ENCODE assay signal across 12 cellular contexts in the genomic region with DNA sequence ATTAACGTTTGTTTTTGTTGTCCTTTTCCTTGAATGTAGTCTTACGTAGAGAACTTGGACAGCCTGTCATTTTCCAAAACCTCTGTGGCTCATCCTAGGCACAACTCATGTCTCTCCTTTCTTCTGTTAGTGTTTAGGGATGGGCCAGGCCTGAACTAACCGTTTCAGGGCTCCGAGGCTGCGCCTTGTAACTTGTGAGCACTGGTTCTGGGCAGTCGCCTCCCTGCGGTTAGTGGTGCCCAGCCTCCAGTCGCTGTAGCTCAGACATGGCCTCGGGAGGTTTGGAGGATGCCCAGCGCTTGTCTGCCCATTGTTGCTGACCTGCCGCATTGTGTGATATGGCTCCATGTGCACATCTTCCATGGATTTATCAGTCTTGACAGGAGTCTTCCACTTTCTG. TPM values are rescaled to one million over a fixed set of nuclear protein-coding genes. Genes with fewer than 3 reads are reported as not detected.
DNase-seq lines count a peak whose midpoint lies in the region; ATAC-seq and TF ChIP-seq lines count a peak whose summit lies in the region.
"Had no signal": no experiment of that assay in that cellular context is flagged by ENCODE, and none has a peak within 500 bp of the region (broad histone marks: within the 10 kb centered on the region; RNA-seq: fewer than 3 reads in every experiment).

No MANE protein-coding gene starts in this region.

- no peak for DNase-seq in CD4-positive, alpha-beta T cell
- DNase-seq in T-cell = no peak
- DNase-seq in effector memory CD8-positive, alpha-beta T cell = no peak
- DNase-seq in ovary = peak in 1 of 5 donors; percentile 44
- no peak for DNase-seq in G401 (ENCODE audit: low spot score)
- no peak for DNase-seq in KBM-7
- DNase-seq in NCI-H2081 treated with DMSO at 0.1 percent for 48 hours (lab: John Stamatoyannopoulos, UW) = no peak
- DNase-seq in SIG-M5 (lab: John Stamatoyannopoulos, UW) = no peak
- DNase-seq: cortex of kidney; midbrain; NCI-H524; stimulated activated CD8-positive, alpha-beta memory T cell treated with anti-CD3 and anti-CD28 coated beads, Interleukin-4, amount 100 ng/mL, for 48 hours had no signal

- H3K4me3 ChIP-seq in ovary = no peak overlapping the region

- H3K4me1 ChIP-seq in ovary (ENCODE audit: insufficient read depth) = peaks cover 12% of the 10 kb centered on the region

- TF ChIP-seq CTCF in CD4-positive, alpha-beta T cell (IDR thresholded peaks at IDR 0.05) = no peak
- no peak for TF ChIP-seq CTCF in ovary (IDR thresholded peaks at IDR 0.05)

- H3K36me3 Mint-ChIP-seq in CD4-positive, alpha-beta T cell (ENCODE audit: low read depth) = peaks cover 38% of the 10 kb centered on the region
- peaks cover 12% of the 10 kb centered on the region for H3K36me3 Mint-ChIP-seq in T-cell
- H3K36me3 Mint-ChIP-seq in effector memory CD8-positive, alpha-beta T cell (ENCODE audit: insufficient read depth) = peaks cover 11% of the 10 kb centered on the region

- no peaks in the 10 kb centered on the region for H3K27me3 ChIP-seq in CD4-positive, alpha-beta T cell (ENCODE audit: control insufficient read depth, insufficient read depth, low read length)
- H3K27me3 ChIP-seq in ovary = no peaks in the 10 kb centered on the region

- in situ Hi-C loops in G401 (cut with HindIII; ENCODE audit: low sequenced_read_pairs) (no loop called here), KBM-7 (cut with MboI; ENCODE audit: low pct_unique_long_range_greater_than_20kb, low sequenced_read_pairs) (no loop called here)

- H3K36me3 ChIP-seq in ovary = no peaks in the 10 kb centered on the region

- intact Hi-C loops in CD4-positive, alpha-beta T cell (cut with DNase I, micrococcal nuclease) = loop anchor here in 1 of 2 experiments (2.0 kb wide), 1 partner anchor 18 kb away; no protein-coding TSS in a partner anchor
- intact Hi-C loops in ovary (cut with DNase I) = no loop called here

- H3K4me3 Mint-ChIP-seq in CD4-positive, alpha-beta T cell = peak overlapping the region; percentile 84
- peak overlapping the region; percentile 35 to 76 (median 74) for H3K4me3 Mint-ChIP-seq in T-cell
- peak overlapping the region; percentile 35 to 63 for H3K4me3 Mint-ChIP-seq in effector memory CD8-positive, alpha-beta T cell

- peak overlapping the region; percentile 90 for H3K27ac ChIP-seq in CD4-positive, alpha-beta T cell (ENCODE audit: low read depth, low read length)
- peak overlapping the region; percentile 17 to 59 for H3K27ac ChIP-seq in ovary

- ATAC-seq in CD4-positive, alpha-beta T cell (ENCODE audit: poor library complexity) = no peak
- no peak for ATAC-seq in T-cell (replicated peaks in 1 of 4)
- ATAC-seq in effector memory CD8-positive, alpha-beta T cell (replicated peaks) = no peak

- H3K9me3 Mint-ChIP-seq in CD4-positive, alpha-beta T cell = no peaks in the 10 kb centered on the region
- no peaks in the 10 kb centered on the region for H3K9me3 Mint-ChIP-seq in T-cell
- H3K9me3 Mint-ChIP-seq in effector memory CD8-positive, alpha-beta T cell = no peaks in the 10 kb centered on the region

- CTCF ChIA-PET in CD4-positive, alpha-beta T cell (lab: Charles Lee) = interaction anchor here (1.0 to 2.5 kb wide), 7 partner anchors 8 to 66 kb away, joined by 3 to 11 read pairs (median 4); a partner anchor contains a TSS
- CTCF ChIA-PET in T-cell (lab: Charles Lee) = interaction anchor here (0.7 to 1.4 kb wide), 6 partner anchors 10 to 66 kb away, joined by 3 to 6 read pairs (median 3); no protein-coding TSS in a partner anchor

- 41 to 50% (median 48%) methylated on average over 11 of the region's 11 CpGs for WGBS in ovary, 3 donors

- TF ChIP-seq EP300 in ovary (IDR thresholded peaks at IDR 0.05) = no peak

- H3K4me1 Mint-ChIP-seq in CD4-positive, alpha-beta T cell (ENCODE audit: low read depth) = peaks cover 96% of the 10 kb centered on the region
- peaks cover 92 to 96% (median 94%) of the 10 kb centered on the region in 3 donors for H3K4me1 Mint-ChIP-seq in T-cell
- peaks cover 70 to 76% of the 10 kb centered on the region in 2 donors for H3K4me1 Mint-ChIP-seq in effector memory CD8-positive, alpha-beta T cell (ENCODE audit: low read depth in 2 of 2)

- no peaks in the 10 kb centered on the region for H3K27me3 Mint-ChIP-seq in CD4-positive, alpha-beta T cell
- H3K27me3 Mint-ChIP-seq in T-cell = no peaks in the 10 kb centered on the region
- no peaks in the 10 kb centered on the region for H3K27me3 Mint-ChIP-seq in effector memory CD8-positive, alpha-beta T cell

- H3K9me3 ChIP-seq in CD4-positive, alpha-beta T cell (ENCODE audit: control insufficient read depth, low read length) = no peaks in the 10 kb centered on the region
- no peaks in the 10 kb centered on the region for H3K9me3 ChIP-seq in ovary

- TF ChIP-seq POLR2A in ovary (IDR thresholded peaks at IDR 0.05) = no peak

- H3K27ac Mint-ChIP-seq in CD4-positive, alpha-beta T cell = peak overlapping the region; percentile 92
- peak overlapping the region; percentile 95 to 99 for H3K27ac Mint-ChIP-seq in T-cell
- peak overlapping the region; percentile 68 to 92 for H3K27ac Mint-ChIP-seq in effector memory CD8-positive, alpha-beta T cell

- POLR2A ChIA-PET in CD4-positive, alpha-beta T cell (lab: Charles Lee) = interaction anchor here (0.6 to 15.7 kb wide), 11 partner anchors 8 to 75 kb away, joined by 3 to 434 read pairs (median 18); a partner anchor contains a TSS
- POLR2A ChIA-PET in T-cell (lab: Charles Lee) = interaction anchor here (0.5 to 1.1 kb wide), 9 partner anchors 10 to 66 kb away, joined by 3 to 11 read pairs (median 4); no protein-coding TSS in a partner anchor

RNA-seq across cellular contexts. Expression of a gene that starts 32.8 kb away (rescaled TPM):
- 100 to 1,000 TPM; 101 to 106 TPM for total RNA-seq in CD4-positive, alpha-beta T cell
- 100 to 1,000 TPM in 1 of 5 donors, 10 to 100 TPM in 4; 60.7 to 115 (median 72.6) TPM for total RNA-seq in T-cell
- 10 to 100 TPM in 5 of 7 donors, 1 to 10 TPM in 2; 7.7 to 13.1 (median 10.7) TPM for total RNA-seq in ovary
- polyA plus RNA-seq in ovary = 10 to 100 TPM in 1 of 2 donors, 1 to 10 TPM in 1; 3.6 to 18.4 TPM
- total RNA-seq in G401 (2014; rRNA removed; shearing (Covaris generic)) = 4.5 and 13.5 TPM in 2 replicates
